ENCODE assay signal across 8 cellular contexts in genomic region chr14:24399981-24400718, GRCh38. TPM values are rescaled to one million over a fixed set of nuclear protein-coding genes. Genes with fewer than 3 reads are reported as not detected.
DNase-seq lines count a peak whose midpoint lies in the region; ATAC-seq, FAIRE-seq and TF ChIP-seq lines count a peak whose summit lies in the region.
"Had no signal": no experiment of that assay in that cellular context is flagged by ENCODE, and none has a peak within 500 bp of the region (broad histone marks: within the 10 kb centered on the region; RNA-seq: fewer than 3 reads in every experiment).

No MANE protein-coding gene starts in this region.

- no peak for TF ChIP-seq POLR2A in K562 (conservative IDR thresholded peaks at IDR 0.05)

- no peaks in the 10 kb centered on the region for H3K9me1 ChIP-seq in K562 (ENCODE audit: control insufficient read depth, insufficient read depth, low read length)

- TF ChIP-seq EP300 in K562 (IDR thresholded peaks at IDR 0.05; ENCODE audit: low read length): no peak

- no peaks in the 10 kb centered on the region for H3K36me3 Mint-ChIP-seq in CD4-positive, alpha-beta T cell (ENCODE audit: low read depth)
- H3K36me3 Mint-ChIP-seq in naive thymus-derived CD4-positive, alpha-beta T cell: no peaks in the 10 kb centered on the region

- H3K9me3 ChIP-seq in CD4-positive, alpha-beta T cell (ENCODE audit: control insufficient read depth, low read length): no peaks in the 10 kb centered on the region
- no peaks in the 10 kb centered on the region for H3K9me3 ChIP-seq in K562 (replicated peaks; ENCODE audit: control insufficient read depth, insufficient read depth, low read depth, low read length)
- no peaks in the 10 kb centered on the region for H3K9me3 ChIP-seq in naive thymus-derived CD4-positive, alpha-beta T cell (ENCODE audit: control insufficient read depth in 2 of 3, low read length in 3 of 3)

- no peak for TF ChIP-seq RAD21 in K562 (CRISPR knock-in tag; conservative IDR thresholded peaks at IDR 0.05 in 1 of 2, IDR thresholded peaks at IDR 0.05 in 1 of 2)

- CTCF ChIA-PET in CD4-positive, alpha-beta T cell (lab: Charles Lee): interaction anchor here (0.9 to 1.1 kb wide), 2 partner anchors 34 to 36 kb away, joined by 3 read pairs; no protein-coding TSS in a partner anchor
- CTCF ChIA-PET in K562 (lab: Yijun Ruan, JAX; ENCODE audit: low intra/inter-chr PET ratio): no interaction called here
- CTCF ChIA-PET in naive thymus-derived CD4-positive, alpha-beta T cell (lab: Charles Lee): no interaction called here

- no peak overlapping the region for H3K27ac Mint-ChIP-seq in CD4-positive, alpha-beta T cell
- no peak overlapping the region for H3K27ac Mint-ChIP-seq in naive thymus-derived CD4-positive, alpha-beta T cell

- WGBS in K562 (ENCODE audit: insufficient coverage, low coverage, missing lambda C conversion rate): 25% methylated on average over 2 of the region's 4 CpGs

- no peak for DNase-seq in CD4-positive, alpha-beta T cell
- DNase-seq in K562 (ENCODE audit: extremely low read depth in 1 of 4, low spot score in 3 of 4): no peak
- DNase-seq in naive thymus-derived CD4-positive, alpha-beta T cell: no peak
- DNase-seq in SHP77 (lab: John Stamatoyannopoulos, UW): no peak
- DNase-seq: EL had no signal

- BruUV-seq in K562 (replicated peaks; lab: Mats Ljungman, UMichigan): no TSS peak

- H4K20me1 ChIP-seq in K562 (replicated peaks; ENCODE audit: control insufficient read depth, insufficient read depth, low read length): no peaks in the 10 kb centered on the region

- no peak for TF ChIP-seq CTCF in CD4-positive, alpha-beta T cell (IDR thresholded peaks at IDR 0.05)
- TF ChIP-seq CTCF in K562 (IDR thresholded peaks at IDR 0.05 in 2 of 3, conservative IDR thresholded peaks at IDR 0.05 in 1 of 3; ENCODE audit: insufficient read depth in 2 of 3, low read depth in 1 of 3, low read length in 3 of 3): no peak

- H3K27me3 Mint-ChIP-seq in CD4-positive, alpha-beta T cell: peaks cover 16% of the 10 kb centered on the region
- peaks cover 0 to 68% (median 18%) of the 10 kb centered on the region in 5 donors for H3K27me3 Mint-ChIP-seq in naive thymus-derived CD4-positive, alpha-beta T cell

- no peaks in the 10 kb centered on the region for H3K9me3 Mint-ChIP-seq in CD4-positive, alpha-beta T cell
- H3K9me3 Mint-ChIP-seq in naive thymus-derived CD4-positive, alpha-beta T cell: no peaks in the 10 kb centered on the region

- H3K79me2 ChIP-seq in K562 (ENCODE audit: control insufficient read depth, insufficient read depth, low read length): no peaks in the 10 kb centered on the region

- H3K4me1 Mint-ChIP-seq in CD4-positive, alpha-beta T cell (ENCODE audit: low read depth): peaks cover 8% of the 10 kb centered on the region
- peaks cover 0 to 18% (median 15%) of the 10 kb centered on the region in 7 donors for H3K4me1 Mint-ChIP-seq in naive thymus-derived CD4-positive, alpha-beta T cell

- intact Hi-C loops in CD4-positive, alpha-beta T cell (cut with DNase I, micrococcal nuclease): no loop called here
- intact Hi-C loops in K562 (cut with micrococcal nuclease): no loop called here
- intact Hi-C loops in naive thymus-derived CD4-positive, alpha-beta T cell (cut with micrococcal nuclease): loop anchor here in 1 of 2 donors (1.0 kb wide), 1 partner anchor 27 kb away; no protein-coding TSS in a partner anchor

- no peak overlapping the region for H3K4me2 ChIP-seq in K562 (ENCODE audit: insufficient read depth, low read length)

- POLR2A ChIA-PET in CD4-positive, alpha-beta T cell (lab: Charles Lee): interaction anchor here (0.8 kb wide), 1 partner anchor 30 kb away, joined by 3 read pairs; the partner anchor contains the start of gene KHNYN
- POLR2A ChIA-PET in K562 (lab: Yijun Ruan, JAX): interaction anchor here (0.5 to 1.2 kb wide), 3 partner anchors 12 to 225 kb away, joined by 3 to 4 read pairs (median 3); no protein-coding TSS in a partner anchor
- POLR2A ChIA-PET in naive thymus-derived CD4-positive, alpha-beta T cell (lab: Charles Lee): interaction anchor here (0.9 kb wide), 1 partner anchor 30 kb away, joined by 4 read pairs; the partner anchor contains the start of gene KHNYN

- no peak for ATAC-seq in CD4-positive, alpha-beta T cell (ENCODE audit: poor library complexity)
- ATAC-seq in K562: no peak
- ATAC-seq in naive thymus-derived CD4-positive, alpha-beta T cell: no peak
- ATAC-seq in GM19324 (IDR thresholded peaks at IDR 0.05; ENCODE audit: low FRiP score, unreplicated experiment): no peak
- ATAC-seq in HG02678 (IDR thresholded peaks at IDR 0.05; ENCODE audit: unreplicated experiment): no peak

- in situ Hi-C loops in K562 (cut with MboI): no loop called here

- H3K4me1 ChIP-seq in K562 (replicated peaks in 1 of 2; ENCODE audit: control insufficient read depth in 2 of 2, insufficient read depth in 2 of 2, low read length in 2 of 2): peaks cover 0 to 8% of the 10 kb centered on the region in 2 experiments; a peak in 4 of 5 replicates
- peaks cover 0 to 5% of the 10 kb centered on the region in 2 donors for H3K4me1 ChIP-seq in naive thymus-derived CD4-positive, alpha-beta T cell (ENCODE audit: control insufficient read depth in 2 of 2, insufficient read depth in 2 of 2, low read length in 2 of 2)

- no peak overlapping the region for H3K4me3 ChIP-seq in K562
- no peak overlapping the region for H3K4me3 ChIP-seq in naive thymus-derived CD4-positive, alpha-beta T cell (ENCODE audit: low read length)

- H3K9ac ChIP-seq in K562 (ENCODE audit: insufficient read depth in 1 of 2, low read depth in 2 of 2, low read length in 2 of 2): no peak overlapping the region

- FAIRE-seq in K562 (lab: Jason Lieb, UNC): no peak
- FAIRE-seq: bronchial epithelial cell had no signal

- no peak overlapping the region for H2AFZ ChIP-seq in K562 (ENCODE audit: low read depth, low read length)

- H3K36me3 ChIP-seq in K562 (ENCODE audit: control insufficient read depth, insufficient read depth, low read length): no peaks in the 10 kb centered on the region; the same call in 2 of the 3 replicates
- H3K36me3 ChIP-seq in naive thymus-derived CD4-positive, alpha-beta T cell (ENCODE audit: control insufficient read depth in 2 of 3, insufficient read depth in 3 of 3, low read length in 3 of 3): no peaks in the 10 kb centered on the region

- H3K4me3 Mint-ChIP-seq in CD4-positive, alpha-beta T cell: peak overlapping the region; percentile 84
- peak overlapping the region in 9 of 10 donors; percentile 71 to 84 (median 79) for H3K4me3 Mint-ChIP-seq in naive thymus-derived CD4-positive, alpha-beta T cell

- no peak overlapping the region for H3K27ac ChIP-seq in CD4-positive, alpha-beta T cell (ENCODE audit: low read depth, low read length)
- no peak overlapping the region for H3K27ac ChIP-seq in K562 (ENCODE audit: extremely low read depth, low read depth, low read length)
- no peak overlapping the region for H3K27ac ChIP-seq in naive thymus-derived CD4-positive, alpha-beta T cell (ENCODE audit: low read depth, low read length)

- no peaks in the 10 kb centered on the region for H3K27me3 ChIP-seq in CD4-positive, alpha-beta T cell (ENCODE audit: control insufficient read depth, insufficient read depth, low read length)
- no peaks in the 10 kb centered on the region for H3K27me3 ChIP-seq in K562 (ENCODE audit: control insufficient read depth in 2 of 2, insufficient read depth in 2 of 2, low read length in 2 of 2)
- no peaks in the 10 kb centered on the region for H3K27me3 ChIP-seq in naive thymus-derived CD4-positive, alpha-beta T cell (ENCODE audit: control insufficient read depth in 2 of 2, insufficient read depth in 2 of 2, low read length in 2 of 2)

RNA-seq across cellular contexts. Expression of gene NYNRIN, which starts 1.3 kb away (rescaled TPM):
- total RNA-seq in CD4-positive, alpha-beta T cell: under 1 TPM; 0.08 to 0.25 TPM
- total RNA-seq in K562 (2011; cell fraction: chromatin; rRNA removed; ENCODE audit: low replicate concordance): 1.0 and 5.0 TPM in 2 replicates
- total RNA-seq in K562 (2011; cell fraction: nucleolus; rRNA removed): 2.6 and 5.3 TPM in 2 replicates
- 2.0 and 2.1 TPM in 2 replicates for total RNA-seq in K562 (2011; cell fraction: nucleoplasm; rRNA removed)
- total RNA-seq in K562 (2014; rRNA removed) (0.37 and 0.54 TPM in 2 replicates), K562 (2014; rRNA removed; fragmentation: Illumina TruSeq; extraction: Trizol) (0.22 TPM in 2 replicates), K562 (2015; rRNA removed; fragmentation: Illumina TruSeq; extraction: Trizol) (0.14 and 0.23 TPM in 2 replicates), K562 (2021) (1.2 and 1.9 TPM in 2 replicates)
- polyA plus RNA-seq in K562 (2011; rRNA removed) (1.2 TPM in 2 replicates), K562 (2014; fragmentation: Illumina TruSeq; extraction: Trizol) (0.58 and 0.61 TPM in 2 replicates), K562 (2014; fragmentation: Nextera tagmentation; extraction: Ambion mirVana) (under 1 TPM; 0.04 to 0.06 TPM), K562 (2014; rRNA removed) (0.28 and 0.47 TPM in 2 replicates)
- 0.78 and 1.7 TPM in 2 replicates for polyA plus RNA-seq in K562 (2011; cell fraction: cytosol; rRNA removed)
- 2.2 and 4.2 TPM in 2 replicates for polyA plus RNA-seq in K562 (2011; cell fraction: nucleus; rRNA removed)
- polyA plus RNA-seq in K562 (2012): 0.68 and 0.72 TPM in 2 replicates
- polyA minus RNA-seq in K562 (2011; rRNA and poly(A)+ RNA removed): 1.5 and 2.9 TPM in 2 replicates
- 2.5 and 3.9 TPM in 2 replicates for polyA minus RNA-seq in K562 (2011; cell fraction: cytosol; rRNA and poly(A)+ RNA removed)
- polyA minus RNA-seq in K562 (2011; cell fraction: nucleus; rRNA and poly(A)+ RNA removed): 2.6 and 3.5 TPM in 2 replicates
- 1 to 10 TPM in 1 of 5 experiments, under 1 TPM in 4; 0.08 to 1.3 (median 0.11) TPM for total RNA-seq in naive thymus-derived CD4-positive, alpha-beta T cell
- not detected for polyA plus RNA-seq in naive thymus-derived CD4-positive, alpha-beta T cell

RNA-seq across cellular contexts. Expression of gene CBLN3, which starts 29.3 kb away (rescaled TPM):
- total RNA-seq in CD4-positive, alpha-beta T cell: 1 to 10 TPM; 1.6 to 1.7 TPM
- total RNA-seq in K562 (2011; cell fraction: chromatin; rRNA removed; ENCODE audit: low replicate concordance): 1.5 and 2.4 TPM in 2 replicates
- total RNA-seq in K562 (2011; cell fraction: nucleolus; rRNA removed): 0.67 and 0.92 TPM in 2 replicates
- total RNA-seq in K562 (2011; cell fraction: nucleoplasm; rRNA removed): 0.95 and 1.1 TPM in 2 replicates
- total RNA-seq in K562 (2014; rRNA removed) (0.05 and 0.20 TPM in 2 replicates), K562 (2014; rRNA removed; fragmentation: Illumina TruSeq; extraction: Trizol) (0.10 and 0.11 TPM in 2 replicates), K562 (2015; rRNA removed; fragmentation: Illumina TruSeq; extraction: Trizol) (0.19 and 0.25 TPM in 2 replicates), K562 (2021) (0.44 and 0.67 TPM in 2 replicates)
- polyA plus RNA-seq in K562 (2011; rRNA removed) (0.59 and 0.66 TPM in 2 replicates), K562 (2014; fragmentation: Illumina TruSeq; extraction: Trizol) (0.30 and 0.32 TPM in 2 replicates), K562 (2014; fragmentation: Nextera tagmentation; extraction: Ambion mirVana) (under 1 TPM in 1 of 2 experiments, not detected in 1; 0.06 TPM), K562 (2014; rRNA removed) (0.05 and 0.27 TPM in 2 replicates)
- 0.53 and 0.57 TPM in 2 replicates for polyA plus RNA-seq in K562 (2011; cell fraction: cytosol; rRNA removed)
- 2.5 and 3.6 TPM in 2 replicates for polyA plus RNA-seq in K562 (2011; cell fraction: nucleus; rRNA removed)
- 0.74 and 0.96 TPM in 2 replicates for polyA plus RNA-seq in K562 (2012)
- polyA minus RNA-seq in K562 (2011; rRNA and poly(A)+ RNA removed): 0.09 and 0.28 TPM in 2 replicates
- polyA minus RNA-seq in K562 (2011; cell fraction: cytosol; rRNA and poly(A)+ RNA removed): 2.2 TPM in 1 of 2 replicates, not detected in the other
- 0.27 and 0.56 TPM in 2 replicates for polyA minus RNA-seq in K562 (2011; cell fraction: nucleus; rRNA and poly(A)+ RNA removed)
- 10 to 100 TPM in 1 of 5 experiments, 1 to 10 TPM in 4; 2.0 to 13.9 (median 2.9) TPM for total RNA-seq in naive thymus-derived CD4-positive, alpha-beta T cell
- under 1 TPM in 1 of 2 donors, not detected in 1; 0.24 TPM for polyA plus RNA-seq in naive thymus-derived CD4-positive, alpha-beta T cell

RNA-seq across cellular contexts. Expression of gene KHNYN, which starts 29.6 kb away (rescaled TPM):
- total RNA-seq in CD4-positive, alpha-beta T cell: 100 to 1,000 TPM; 170 to 173 TPM
- 28.3 and 36.5 TPM in 2 replicates for total RNA-seq in K562 (2011; cell fraction: chromatin; rRNA removed; ENCODE audit: low replicate concordance)
- 27.8 and 28.2 TPM in 2 replicates for total RNA-seq in K562 (2011; cell fraction: nucleolus; rRNA removed)
- 29.5 and 37.6 TPM in 2 replicates for total RNA-seq in K562 (2011; cell fraction: nucleoplasm; rRNA removed)
- total RNA-seq in K562 (2014; rRNA removed) (18.6 and 26.9 TPM in 2 replicates), K562 (2014; rRNA removed; fragmentation: Illumina TruSeq; extraction: Trizol) (13.6 and 14.2 TPM in 2 replicates), K562 (2015; rRNA removed; fragmentation: Illumina TruSeq; extraction: Trizol) (14.5 and 14.6 TPM in 2 replicates), K562 (2021) (20.0 and 26.0 TPM in 2 replicates)
- polyA plus RNA-seq in K562 (2011; rRNA removed) (12.4 and 14.8 TPM in 2 replicates), K562 (2014; fragmentation: Illumina TruSeq; extraction: Trizol) (14.1 and 18.3 TPM in 2 replicates), K562 (2014; fragmentation: Nextera tagmentation; extraction: Ambion mirVana) (1 to 10 TPM in 1 of 2 experiments, under 1 TPM in 1; 0.76 to 1.8 TPM), K562 (2014; rRNA removed) (14.4 and 16.5 TPM in 2 replicates)
- polyA plus RNA-seq in K562 (2011; cell fraction: cytosol; rRNA removed): 8.9 and 10.7 TPM in 2 replicates
- 35.7 and 38.4 TPM in 2 replicates for polyA plus RNA-seq in K562 (2011; cell fraction: nucleus; rRNA removed)
- 15.4 and 24.1 TPM in 2 replicates for polyA plus RNA-seq in K562 (2012)
- 16.5 and 17.2 TPM in 2 replicates for polyA minus RNA-seq in K562 (2011; rRNA and poly(A)+ RNA removed)
- 8.8 and 9.6 TPM in 2 replicates for polyA minus RNA-seq in K562 (2011; cell fraction: cytosol; rRNA and poly(A)+ RNA removed)
- 29.2 and 37.0 TPM in 2 replicates for polyA minus RNA-seq in K562 (2011; cell fraction: nucleus; rRNA and poly(A)+ RNA removed)
- 100 to 1,000 TPM in 4 of 5 experiments, 10 to 100 TPM in 1; 96.9 to 139 (median 129) TPM for total RNA-seq in naive thymus-derived CD4-positive, alpha-beta T cell
- 10 to 100 TPM; 12.7 to 18.9 TPM for polyA plus RNA-seq in naive thymus-derived CD4-positive, alpha-beta T cell

RNA-seq across cellular contexts. Expression of gene NFATC4, which starts 32.2 kb away (rescaled TPM):
- not detected for total RNA-seq in CD4-positive, alpha-beta T cell
- total RNA-seq in K562 (2011; cell fraction: chromatin; rRNA removed; ENCODE audit: low replicate concordance): 26.5 and 55.3 TPM in 2 replicates
- 25.3 and 27.3 TPM in 2 replicates for total RNA-seq in K562 (2011; cell fraction: nucleolus; rRNA removed)
- total RNA-seq in K562 (2011; cell fraction: nucleoplasm; rRNA removed): 25.2 and 31.9 TPM in 2 replicates
- total RNA-seq in K562 (2014; rRNA removed) (0.54 and 2.4 TPM in 2 replicates), K562 (2014; rRNA removed; fragmentation: Illumina TruSeq; extraction: Trizol) (0.25 and 0.51 TPM in 2 replicates), K562 (2015; rRNA removed; fragmentation: Illumina TruSeq; extraction: Trizol) (0.40 and 0.49 TPM in 2 replicates), K562 (2021) (2.2 and 3.7 TPM in 2 replicates)
- polyA plus RNA-seq in K562 (2011; rRNA removed) (3.8 and 9.9 TPM in 2 replicates), K562 (2014; fragmentation: Illumina TruSeq; extraction: Trizol) (1.0 and 1.1 TPM in 2 replicates), K562 (2014; fragmentation: Nextera tagmentation; extraction: Ambion mirVana) (under 1 TPM in 1 of 2 experiments, not detected in 1; 0.32 TPM), K562 (2014; rRNA removed) (1.9 and 2.5 TPM in 2 replicates)
- 4.9 and 5.2 TPM in 2 replicates for polyA plus RNA-seq in K562 (2011; cell fraction: cytosol; rRNA removed)
- 131 and 146 TPM in 2 replicates for polyA plus RNA-seq in K562 (2011; cell fraction: nucleus; rRNA removed)
- polyA plus RNA-seq in K562 (2012): 1.1 and 1.8 TPM in 2 replicates
- polyA minus RNA-seq in K562 (2011; rRNA and poly(A)+ RNA removed): 2.1 and 2.8 TPM in 2 replicates
- 2.1 TPM in 2 replicates for polyA minus RNA-seq in K562 (2011; cell fraction: cytosol; rRNA and poly(A)+ RNA removed)
- 8.3 and 11.6 TPM in 2 replicates for polyA minus RNA-seq in K562 (2011; cell fraction: nucleus; rRNA and poly(A)+ RNA removed)
- not detected for total RNA-seq in naive thymus-derived CD4-positive, alpha-beta T cell
- polyA plus RNA-seq in naive thymus-derived CD4-positive, alpha-beta T cell: not detected

RNA-seq across cellular contexts. Expression of gene SDR39U1, which starts 42.4 kb away (rescaled TPM):
- total RNA-seq in CD4-positive, alpha-beta T cell: 10 to 100 TPM; 71.7 to 74.7 TPM
- 32.9 and 64.5 TPM in 2 replicates for total RNA-seq in K562 (2011; cell fraction: chromatin; rRNA removed; ENCODE audit: low replicate concordance)
- 53.7 and 68.7 TPM in 2 replicates for total RNA-seq in K562 (2011; cell fraction: nucleolus; rRNA removed)
- 47.4 and 51.2 TPM in 2 replicates for total RNA-seq in K562 (2011; cell fraction: nucleoplasm; rRNA removed)
- 19.8 and 21.7 TPM in 2 replicates for total RNA-seq in K562 (2014; rRNA removed)
- 8.8 and 10.4 TPM in 2 replicates for total RNA-seq in K562 (2014; rRNA removed; fragmentation: Illumina TruSeq; extraction: Trizol)
- total RNA-seq in K562 (2015; rRNA removed; fragmentation: Illumina TruSeq; extraction: Trizol): 17.7 and 18.2 TPM in 2 replicates
- total RNA-seq in K562 (2021): 34.5 and 36.8 TPM in 2 replicates
- polyA plus RNA-seq in K562 (2011; rRNA removed): 33.2 and 38.4 TPM in 2 replicates
- polyA plus RNA-seq in K562 (2011; cell fraction: cytosol; rRNA removed): 49.6 and 54.6 TPM in 2 replicates
- 164 and 205 TPM in 2 replicates for polyA plus RNA-seq in K562 (2011; cell fraction: nucleus; rRNA removed)
- 31.9 and 54.5 TPM in 2 replicates for polyA plus RNA-seq in K562 (2012)
- 27.8 and 40.9 TPM in 2 replicates for polyA plus RNA-seq in K562 (2014; fragmentation: Illumina TruSeq; extraction: Trizol)
- polyA plus RNA-seq in K562 (2014; fragmentation: Nextera tagmentation; extraction: Ambion mirVana): 10 to 100 TPM; 11.0 to 18.6 TPM
- polyA plus RNA-seq in K562 (2014; rRNA removed): 53.7 and 56.1 TPM in 2 replicates
- polyA minus RNA-seq in K562 (2011; rRNA and poly(A)+ RNA removed): 7.8 and 10.4 TPM in 2 replicates
- polyA minus RNA-seq in K562 (2011; cell fraction: cytosol; rRNA and poly(A)+ RNA removed): 8.9 TPM in 2 replicates
- polyA minus RNA-seq in K562 (2011; cell fraction: nucleus; rRNA and poly(A)+ RNA removed): 25.7 and 34.4 TPM in 2 replicates
- total RNA-seq in naive thymus-derived CD4-positive, alpha-beta T cell: 100 to 1,000 TPM in 2 of 5 experiments, 10 to 100 TPM in 3; 64.7 to 137 (median 96.2) TPM
- 100 to 1,000 TPM in 1 of 2 donors, 10 to 100 TPM in 1; 91.8 to 104 TPM for polyA plus RNA-seq in naive thymus-derived CD4-positive, alpha-beta T cell
